ENCODE assay signal across 38 cellular contexts in genomic region chrX:78614264-78614663, GRCh38. TPM values are rescaled to one million over a fixed set of nuclear protein-coding genes. Genes with fewer than 3 reads are reported as not detected.
"Had no signal": no experiment of that assay in that cellular context is flagged by ENCODE, and none has a peak within 500 bp of the region (broad histone marks: within the 10 kb centered on the region; RNA-seq: fewer than 3 reads in every experiment).

No MANE protein-coding gene starts in this region.

- H3K9me3 ChIP-seq: MG63 had no signal

- H3K9ac ChIP-seq: KMS-11 had no signal

- H3K27ac ChIP-seq: KMS-11 had no signal

- H3K27me3 ChIP-seq: MG63 had no signal

- DNase-seq: Karpas-422, Kasumi-1, KBM-7, KG1, MG63, MM.1S, MV-4-11, NCI-H1048, NCI-H1092 treated with DMSO at 0.1 percent for 48 hours, NCI-H1105, NCI-H1105 treated with DMSO at 0.1 percent for 48 hours, NCI-H1417, NCI-H1417 treated with DMSO at 0.1 percent for 48 hours, NCI-H1436, NCI-H1436 treated with DMSO at 0.1 percent for 48 hours, NCI-H146, NCI-H1694, NCI-H1694 treated with DMSO at 0.1 percent for 48 hours, NCI-H187, NCI-H187 treated with DMSO at 0.1 percent for 48 hours, NCI-H1930, NCI-H2029, NCI-H2029 treated with DMSO at 0.1 percent for 48 hours, NCI-H2081, NCI-H2081 treated with DMSO at 0.1 percent for 48 hours, NCI-H2107, NCI-H2171, NCI-H2171 treated with DMSO at 0.1 percent for 48 hours, NCI-H2227 treated with DMSO at 0.1 percent for 48 hours, NCI-H226, NCI-H345, NCI-H446, NCI-H446 treated with DMSO at 0.1 percent for 48 hours, NCI-H510A, NCI-H510A treated with DMSO at 0.1 percent for 48 hours had no signal

- H3K4me3 ChIP-seq: MG63 had no signal

- H3K36me3 ChIP-seq: MG63 had no signal

- H3K4me2 ChIP-seq: KMS-11 had no signal

RNA-seq across cellular contexts. Expression of gene RTL3, which starts 44.9 kb away (rescaled TPM):
- total RNA-seq: MCF 10A, NCI-H460 had no signal
